In genomic region chr2:26119521-26119920, GRCh38 we compare ENCODE assay signal across 2 cellular contexts.
TF ChIP-seq lines count a peak whose summit lies in the region.

No MANE protein-coding gene starts in this region.

TF ChIP-seq in HepG2, 621 proteins besides CTCF, POLR2A, EP300 and RAD21:
- no peak for TF ChIP-seq TP53 (CRISPR knock-in tag; conservative IDR thresholded peaks at IDR 0.05)
- no peak for TF ChIP-seq ZBTB2 (CRISPR knock-in tag; IDR thresholded peaks at IDR 0.05; ENCODE audit: low read depth)
- TF ChIP-seq ZMYM4 (CRISPR knock-in tag; IDR thresholded peaks at IDR 0.05) = no peak
- peak; percentile 76 for TF ChIP-seq ZNF121 (CRISPR knock-in tag; IDR thresholded peaks at IDR 0.05)
- no peak for TF ChIP-seq HDAC1 (CRISPR knock-in tag; IDR thresholded peaks at IDR 0.05)
- no peak for TF ChIP-seq ZNF256 (CRISPR knock-in tag; conservative IDR thresholded peaks at IDR 0.05)
- no peak for TF ChIP-seq TFE3 (CRISPR knock-in tag; IDR thresholded peaks at IDR 0.05)
- TF ChIP-seq ZNF260 (CRISPR knock-in tag; IDR thresholded peaks at IDR 0.05; ENCODE audit: borderline replicate concordance, low read depth) = no peak

TF ChIP-seq in WTC11, 78 proteins besides CTCF, POLR2A, EP300 and RAD21:
- TF ChIP-seq ZBTB43 (CRISPR knock-in tag; IDR thresholded peaks at IDR 0.05) = no peak
- TF ChIP-seq ZNF121 (CRISPR knock-in tag; IDR thresholded peaks at IDR 0.05) = peak; percentile 60; the same call in 1 of the 2 replicates
